Comparison of ENCODE assay signal across 8 cellular contexts in the genomic region with DNA sequence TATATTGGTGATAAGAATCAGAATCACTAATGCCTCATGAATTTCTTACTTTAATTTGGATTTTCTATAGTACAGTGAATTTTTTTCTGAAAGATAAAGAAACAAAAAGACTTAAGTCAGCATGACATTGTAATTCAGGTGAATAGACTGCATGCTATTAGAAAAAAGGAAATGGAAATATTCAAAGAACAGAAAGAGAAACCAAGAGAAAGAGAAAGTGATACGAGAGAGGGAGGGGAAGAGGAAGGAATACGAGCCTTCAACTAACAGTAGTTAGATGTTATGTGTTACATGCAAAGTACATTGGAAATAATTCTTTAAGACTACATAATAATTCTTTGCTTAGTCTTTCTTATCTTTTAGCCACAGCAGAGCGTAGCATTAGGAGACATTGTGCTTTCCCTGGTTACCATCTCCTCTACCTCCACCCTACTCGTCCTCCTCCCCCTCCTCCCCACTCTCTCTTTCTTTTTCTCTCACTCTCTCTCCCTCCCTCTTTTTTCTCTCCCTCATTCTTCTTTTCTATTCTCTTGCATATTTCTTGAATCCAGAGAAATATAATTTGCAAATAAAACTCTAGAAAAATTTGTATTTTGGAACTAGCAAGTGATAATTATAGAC. TPM values are rescaled to one million over a fixed set of nuclear protein-coding genes. Genes with fewer than 3 reads are reported as not detected.
DNase-seq lines count a peak whose midpoint lies in the region; ATAC-seq lines count a peak whose summit lies in the region.

No MANE protein-coding gene starts in this region.

- peak overlapping the region; percentile 58 for H3K4me2 ChIP-seq in GM23248 (ENCODE audit: unreplicated experiment)
- H3K4me2 ChIP-seq in mesenchymal stem cell (ENCODE audit: low read length, poor library complexity, severe bottlenecking): no peak overlapping the region

- H3K4me3 ChIP-seq in GM23248 (peak overlapping the region; percentile 38), mesenchymal stem cell (ENCODE audit: insufficient read depth in 1 of 2, low read depth in 1 of 2, low read length in 2 of 2) (peak overlapping the region in 1 of 2 experiments; percentile 70)

- no peak overlapping the region for H2BK120ac ChIP-seq in mesenchymal stem cell (ENCODE audit: low read depth, low read length)

- H2AFZ ChIP-seq in GM23248 (peak overlapping the region; percentile 61), mesenchymal stem cell (ENCODE audit: low read depth, low read length) (no peak overlapping the region)

- H3K23ac ChIP-seq in mesenchymal stem cell (ENCODE audit: low read length in 2 of 2): no peak overlapping the region

- H3K79me2 ChIP-seq in GM23248 (ENCODE audit: insufficient read depth): no peaks in the 10 kb centered on the region

- no peak overlapping the region for H2BK15ac ChIP-seq in mesenchymal stem cell (ENCODE audit: low read depth, poor library complexity, severe bottlenecking)

- H2BK12ac ChIP-seq in mesenchymal stem cell (ENCODE audit: low read length in 2 of 2): no peak overlapping the region

- no peak overlapping the region for H4K8ac ChIP-seq in mesenchymal stem cell (ENCODE audit: low read length)

- no peaks in the 10 kb centered on the region for H3K79me1 ChIP-seq in mesenchymal stem cell (replicated peaks; ENCODE audit: low read length, poor library complexity, severe bottlenecking)

- no peaks in the 10 kb centered on the region for H4K20me1 ChIP-seq in GM23248 (ENCODE audit: insufficient read depth)

- no peak overlapping the region for H3K18ac ChIP-seq in mesenchymal stem cell (ENCODE audit: low read depth in 1 of 2, low read length in 2 of 2)

- no peak overlapping the region for H2AK5ac ChIP-seq in mesenchymal stem cell (ENCODE audit: low read length, severe bottlenecking)

- H3K4me1 ChIP-seq in GM23248 (ENCODE audit: insufficient read depth) (0 out of 2 replicates have a peak, but pooled peaks cover 6% of the 10 kb centered on the region), mesenchymal stem cell (ENCODE audit: control insufficient read depth, insufficient read depth, low read depth, low read length) (no peaks in the 10 kb centered on the region)

- no peaks in the 10 kb centered on the region for H3K9me3 ChIP-seq in GM23248 (ENCODE audit: low read depth)
- H3K9me3 ChIP-seq in mesenchymal stem cell (ENCODE audit: control insufficient read depth, low read length): peaks cover 2% of the 10 kb centered on the region

- H3K4ac ChIP-seq in mesenchymal stem cell (ENCODE audit: low read depth in 1 of 2, low read length in 2 of 2): no peak overlapping the region

- peak; percentile 90 for ATAC-seq in GM18520 (IDR thresholded peaks at IDR 0.05; ENCODE audit: unreplicated experiment)

- H3K9me2 ChIP-seq in GM23248 (ENCODE audit: insufficient read depth): no peaks in the 10 kb centered on the region; the same call in 1 of the 2 replicates

- H4K91ac ChIP-seq in mesenchymal stem cell (ENCODE audit: low read length): no peak overlapping the region

- H3K27ac ChIP-seq in GM23248 (no peak overlapping the region), mesenchymal stem cell (ENCODE audit: low read length, poor library complexity, severe bottlenecking) (no peak overlapping the region)

- no peaks in the 10 kb centered on the region for H3K27me3 ChIP-seq in GM23248 (replicated peaks; ENCODE audit: insufficient read depth)
- H3K27me3 ChIP-seq in mesenchymal stem cell (ENCODE audit: control insufficient read depth in 1 of 2, insufficient read depth in 1 of 2, low read length in 2 of 2): no peaks in the 10 kb centered on the region

- H2BK5ac ChIP-seq in mesenchymal stem cell (ENCODE audit: low read depth, low read length, poor library complexity, severe bottlenecking): no peak overlapping the region

- H3K9ac ChIP-seq in GM23248: no peak overlapping the region
- peak overlapping the region; percentile 79 for H3K9ac ChIP-seq in mesenchymal stem cell (ENCODE audit: low read length)

- no peaks in the 10 kb centered on the region for H3K36me3 ChIP-seq in GM23248 (ENCODE audit: low read depth)
- no peaks in the 10 kb centered on the region for H3K36me3 ChIP-seq in mesenchymal stem cell (ENCODE audit: control insufficient read depth in 1 of 2, insufficient read depth in 2 of 2, low read depth in 1 of 2, low read length in 2 of 2)

- no peak overlapping the region for H3K14ac ChIP-seq in mesenchymal stem cell (ENCODE audit: low read length in 2 of 2)

- 49 to 55% methylated on average over 4 of the region's 4 CpGs for WGBS in GM23248 (ENCODE audit: low coverage in 1 of 2, low lambda C conversion rate in 2 of 2, missing lambda C conversion rate in 2 of 2), 2 experiments
- WGBS in mesenchymal stem cell: 88% methylated on average over 2 of the region's 4 CpGs

- no peak for DNase-seq in GM23248
- peak; percentile 60 for DNase-seq in MV-4-11 (lab: John Stamatoyannopoulos, UW)
- no peak for DNase-seq in mesenchymal stem cell
- no peak for DNase-seq in NCI-H2081 treated with DMSO at 0.1 percent for 48 hours (lab: John Stamatoyannopoulos, UW)
- DNase-seq in NCI-H1417 (lab: John Stamatoyannopoulos, UW): no peak
- DNase-seq in glomerular visceral epithelial cell (ENCODE audit: extremely low spot score): no peak
- no peak for DNase-seq in NCI-H1436 (lab: John Stamatoyannopoulos, UW)

- H3F3A ChIP-seq in GM23248 (ENCODE audit: insufficient read depth): no peaks in the 10 kb centered on the region

- in situ Hi-C loops in GM23248 (cut with MboI): no loop called here

RNA-seq across cellular contexts. Expression of gene ADGRL4, which starts 46.4 kb away (rescaled TPM):
- total RNA-seq in GM23248 (2014; rRNA removed; shearing (Covaris generic)): 10.6 and 13.2 TPM in 2 replicates
- polyA plus RNA-seq in GM23248 (2016; fragmentation: Nextera tagmentation; extraction: Ambion mirVana): 18.1 and 21.3 TPM in 2 replicates
- 11.6 TPM for polyA plus RNA-seq in mesenchymal stem cell (2013, experiment 1 of 2)
- 12.6 TPM for polyA plus RNA-seq in mesenchymal stem cell (2013, experiment 2 of 2)
